22 cellular contexts compared by ENCODE assay signal in the genomic region with DNA sequence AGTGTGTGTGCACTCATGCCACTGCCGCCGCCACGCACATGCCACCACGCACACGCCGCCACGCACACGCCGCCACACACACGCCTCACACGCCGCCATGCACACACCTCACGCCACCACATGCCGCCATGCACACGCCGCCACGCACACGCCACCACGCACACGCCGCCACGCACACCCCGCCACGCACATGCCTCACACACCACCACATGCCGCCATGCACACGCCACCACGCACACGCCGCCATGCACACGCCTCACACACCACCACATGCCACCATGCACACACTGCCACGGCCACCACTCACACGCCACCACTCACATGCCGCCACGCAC. TPM values are rescaled to one million over a fixed set of nuclear protein-coding genes. Genes with fewer than 3 reads are reported as not detected.
"Had no signal": no experiment of that assay in that cellular context is flagged by ENCODE, and none has a peak within 500 bp of the region (broad histone marks: within the 10 kb centered on the region; RNA-seq: fewer than 3 reads in every experiment).

No MANE protein-coding gene starts in this region.

- H3K4me3 ChIP-seq: left lung, neural progenitor cell, pancreas, smooth muscle cell had no signal

- DNase-seq: activated CD4-positive, alpha-beta memory T cell treated with anti-CD3 and anti-CD28 coated beads, Interleukin-2, amount 10 ng/mL, durations not matched to agents 7 days and 5 days; activated CD4-positive, alpha-beta T cell treated with anti-CD3 and anti-CD28 coated beads for 36 hours; activated gamma-delta T cell treated with Interleukin-2 at 50 U/mL for 16 hours; activated T-cell treated with anti-CD3 and anti-CD28 coated beads, Interleukin-2, amount 50 U/mL, for 48 hours; anterior cingulate cortex; caudate nucleus; effector memory CD8-positive, alpha-beta T cell; hypothalamus; kidney; left lung; midbrain; SK-N-SH; stimulated activated CD4-positive, alpha-beta T cell treated with anti-CD3 and anti-CD28 coated beads, Interleukin-4, amount 100 ng/mL, for 1 hour had no signal

- H3K4me1 ChIP-seq: foreskin keratinocyte, neural progenitor cell had no signal

- H3K4me2 ChIP-seq: neural progenitor cell, SK-N-SH, smooth muscle cell had no signal

- H3K27me3 Mint-ChIP-seq: activated CD4-positive, alpha-beta T cell treated with anti-CD3 and anti-CD28 coated beads for 36 hours; brain had no signal

- H2AFZ ChIP-seq: neural progenitor cell had no signal

- H3K27ac Mint-ChIP-seq: activated CD4-positive, alpha-beta memory T cell treated with anti-CD3 and anti-CD28 coated beads, Interleukin-2, amount 10 ng/mL, durations not matched to agents 7 days and 5 days; activated CD4-positive, alpha-beta T cell treated with anti-CD3 and anti-CD28 coated beads for 36 hours; neural progenitor cell; stimulated activated memory B cell treated with anti-CD40 and anti-IgM and Interleukin-4, amounts not matched to agents 10 μg/mL and 1 μg/mL and 100 μg/mL, for 72 hours; T-helper 2 cell treated with Interferon-gamma antibody and Interleukin-4, amounts not matched to agents 5 μg/mL and 100 μg/mL, for 36 hours had no signal

- ATAC-seq: activated CD4-positive, alpha-beta T cell treated with anti-CD3 and anti-CD28 coated beads for 36 hours; effector memory CD8-positive, alpha-beta T cell; foreskin keratinocyte; left lung; pancreas; sciatic nerve; stimulated activated memory B cell treated with anti-CD40 and anti-IgM and Interleukin-4, amounts not matched to agents 10 μg/mL and 1 μg/mL and 100 μg/mL, for 72 hours had no signal

- H3K4me3 Mint-ChIP-seq: activated CD4-positive, alpha-beta memory T cell treated with anti-CD3 and anti-CD28 coated beads, Interleukin-2, amount 10 ng/mL, durations not matched to agents 7 days and 5 days; activated CD4-positive, alpha-beta T cell treated with anti-CD3 and anti-CD28 coated beads for 36 hours; effector memory CD8-positive, alpha-beta T cell; neural progenitor cell; stimulated activated memory B cell treated with anti-CD40 and anti-IgM and Interleukin-4, amounts not matched to agents 10 μg/mL and 1 μg/mL and 100 μg/mL, for 72 hours; T-helper 2 cell treated with Interferon-gamma antibody and Interleukin-4, amounts not matched to agents 5 μg/mL and 100 μg/mL, for 36 hours had no signal

- H3K9me3 ChIP-seq: left lung, pancreas, SK-N-SH had no signal

- H3K27me3 ChIP-seq: foreskin keratinocyte, left lung, neural progenitor cell, pancreas had no signal

- H3K36me3 ChIP-seq: neural progenitor cell had no signal

- H3K27ac ChIP-seq: epithelial cell of prostate, foreskin keratinocyte, left lung, neural progenitor cell, pancreas had no signal

- H3K9me3 Mint-ChIP-seq: brain; effector memory CD8-positive, alpha-beta T cell; stimulated activated memory B cell treated with anti-CD40 and anti-IgM and Interleukin-4, amounts not matched to agents 10 μg/mL and 1 μg/mL and 100 μg/mL, for 72 hours; T-helper 2 cell treated with Interferon-gamma antibody and Interleukin-4, amounts not matched to agents 5 μg/mL and 100 μg/mL, for 36 hours had no signal

RNA-seq across cellular contexts. Expression of a gene that starts 13.7 kb away (rescaled TPM):
- total RNA-seq: activated CD4-positive, alpha-beta memory T cell treated with anti-CD3 and anti-CD28 coated beads, Interleukin-2, amount 10 ng/mL, durations not matched to agents 7 days and 5 days had no signal
